Comparison of ENCODE assay signal across 8 cellular contexts in genomic region chr19:9768175-9769112, GRCh38. TPM values are rescaled to one million over a fixed set of nuclear protein-coding genes. Genes with fewer than 3 reads are reported as not detected.
DNase-seq lines count a peak whose midpoint lies in the region; ATAC-seq and TF ChIP-seq lines count a peak whose summit lies in the region.

TSS of gene ZNF846 (minus strand) at chr19:9768738. CDS start at chr19:9764950, 3,788 bp downstream.

- H3K9ac ChIP-seq in mammary epithelial cell (ENCODE audit: insufficient read depth, low read length) (peak within 1 kb of the TSS; percentile 86), skeletal muscle tissue (ENCODE audit: low read depth in 1 of 3, low read length in 3 of 3) (peak within 1 kb of the TSS; percentile 87 to 94 (median 92))

- in situ Hi-C loops in mammary epithelial cell (cut with MboI; ENCODE audit: low sequenced_read_pairs in 2 of 2), result no loop called here

- WGBS in mammary epithelial cell (ENCODE audit: low coverage, missing lambda C conversion rate), result 1% methylated on average over 26 of the region's 65 CpGs

- H3K4me2 ChIP-seq in mammary epithelial cell (ENCODE audit: insufficient read depth, low read depth, low read length), result peak within 1 kb of the TSS; percentile 83

- H3K4me1 ChIP-seq in A673 (ENCODE audit: insufficient read depth, low read length, poor library complexity, severe bottlenecking), result peaks cover 6% of the 10 kb centered on the region
- peaks cover 3% of the 10 kb centered on the region for H3K4me1 ChIP-seq in mammary epithelial cell (ENCODE audit: insufficient read depth, low read length)
- peaks cover 11 to 12% (median 12%) of the 10 kb centered on the region in 3 donors for H3K4me1 ChIP-seq in skeletal muscle tissue (ENCODE audit: control insufficient read depth in 3 of 3, insufficient read depth in 3 of 3, low read length in 3 of 3)

- peak within 1 kb of the TSS; percentile 98 for H2AFZ ChIP-seq in mammary epithelial cell (ENCODE audit: low read depth, low read length)

- H3K36me3 ChIP-seq in A673 (ENCODE audit: insufficient read depth, low read length, poor library complexity, severe bottlenecking) (no peaks in the 10 kb centered on the region), WERI-Rb-1 (peaks cover 12% of the 10 kb centered on the region), mammary epithelial cell (ENCODE audit: insufficient read depth, low read length) (no peaks in the 10 kb centered on the region), skeletal muscle tissue (ENCODE audit: control insufficient read depth in 3 of 3, insufficient read depth in 3 of 3, low read length in 3 of 3) (peaks cover 0 to 5% (median 4%) of the 10 kb centered on the region in 3 donors)

- DNase-seq in A673 (ENCODE audit: low spot score), result peak; percentile 97
- DNase-seq in NCI-H2171 treated with DMSO at 0.1 percent for 48 hours (lab: John Stamatoyannopoulos, UW), result peak; percentile 94
- DNase-seq in WERI-Rb-1, result peak; percentile 98
- DNase-seq in mammary epithelial cell, result peak; percentile 95

- H3K4me3 ChIP-seq in A673 (ENCODE audit: low read depth, low read length, poor library complexity, severe bottlenecking), result peak within 1 kb of the TSS; percentile 62
- peak within 1 kb of the TSS; percentile 65 for H3K4me3 ChIP-seq in WERI-Rb-1 (ENCODE audit: low read depth, low read length)
- peak within 1 kb of the TSS; percentile 65 to 87 (median 80) for H3K4me3 ChIP-seq in mammary epithelial cell (replicated peaks in 1 of 3; ENCODE audit: insufficient read depth in 1 of 3, low read depth in 2 of 3, low read length in 3 of 3)
- H3K4me3 ChIP-seq in iPS-18c (ENCODE audit: insufficient read depth, low read depth, low read length), result peak within 1 kb of the TSS; percentile 67
- peak within 1 kb of the TSS; percentile 96 to 99 (median 97) for H3K4me3 ChIP-seq in skeletal muscle tissue (ENCODE audit: low read length in 3 of 3)

- ATAC-seq in GM18861 (IDR thresholded peaks at IDR 0.05; ENCODE audit: unreplicated experiment) (peak; percentile 94), HG03097 (IDR thresholded peaks at IDR 0.05; ENCODE audit: low FRiP score, unreplicated experiment) (peak; percentile 98)

- no peaks in the 10 kb centered on the region for H4K20me1 ChIP-seq in mammary epithelial cell (ENCODE audit: insufficient read depth, low read length)

- POLR2A ChIA-PET in A673 (lab: Charles Lee; ENCODE audit: low non-redundant PET), result no interaction called here

- no peaks in the 10 kb centered on the region for H3K27me3 ChIP-seq in A673 (replicated peaks; ENCODE audit: insufficient read depth, low read depth, low read length, poor library complexity)
- no peaks in the 10 kb centered on the region for H3K27me3 ChIP-seq in WERI-Rb-1 (ENCODE audit: insufficient read depth, low read depth, severe bottlenecking)
- no peaks in the 10 kb centered on the region for H3K27me3 ChIP-seq in mammary epithelial cell (ENCODE audit: insufficient read depth, low read length)
- no peaks in the 10 kb centered on the region for H3K27me3 ChIP-seq in skeletal muscle tissue (ENCODE audit: control insufficient read depth in 3 of 3, insufficient read depth in 3 of 3, low read length in 3 of 3)

- CTCF ChIA-PET in A673 (lab: Charles Lee) (no interaction called here), mammary epithelial cell (lab: Charles Lee; ENCODE audit: low non-redundant PET) (interaction anchor here (0.6 kb wide), 1 partner anchor 15 kb away, joined by 3 read pairs; no protein-coding TSS in a partner anchor)

- H3K79me2 ChIP-seq in mammary epithelial cell (ENCODE audit: insufficient read depth, low read length), result peaks cover 5% of the 10 kb centered on the region

- dilution Hi-C loops in mammary epithelial cell (cut with HindIII; ENCODE audit: low sequenced_read_pairs), result no loop called here

- H3K9me3 ChIP-seq in A673 (ENCODE audit: low read depth, low read length, poor library complexity, severe bottlenecking), result no peaks in the 10 kb centered on the region
- H3K9me3 ChIP-seq in WERI-Rb-1 (ENCODE audit: severe bottlenecking), result no peaks in the 10 kb centered on the region
- peaks cover 4% of the 10 kb centered on the region for H3K9me3 ChIP-seq in mammary epithelial cell (replicated peaks; ENCODE audit: insufficient read depth, low read length)
- no peaks in the 10 kb centered on the region for H3K9me3 ChIP-seq in iPS-18c (ENCODE audit: control insufficient read depth, insufficient read depth, low read length)
- no peaks in the 10 kb centered on the region for H3K9me3 ChIP-seq in skeletal muscle tissue (ENCODE audit: control insufficient read depth in 3 of 3, low read length in 3 of 3)

- BruUV-seq in A673 (replicated peaks; lab: Mats Ljungman, UMichigan) (no TSS peak), mammary epithelial cell (replicated peaks; lab: Mats Ljungman, UMichigan) (TSS peak; percentile 57)

- H3K27ac ChIP-seq in A673 (ENCODE audit: low read depth, low read length, poor library complexity, severe bottlenecking), result peak within 1 kb of the TSS; percentile 83
- peak within 1 kb of the TSS; percentile 93 for H3K27ac ChIP-seq in WERI-Rb-1
- peak within 1 kb of the TSS; percentile 84 for H3K27ac ChIP-seq in mammary epithelial cell (ENCODE audit: insufficient read depth, low read depth, low read length)
- peak within 1 kb of the TSS; percentile 87 for H3K27ac ChIP-seq in skeletal muscle tissue (ENCODE audit: low read depth, low read length)

- intact Hi-C loops in A673 (cut with micrococcal nuclease; ENCODE audit: unreplicated experiment), result no loop called here
- intact Hi-C loops in mammary epithelial cell (cut with micrococcal nuclease), result loop anchor here (1.0 to 2.0 kb wide), 2 partner anchors 16 to 94 kb away; no protein-coding TSS in a partner anchor

- TF ChIP-seq CTCF in A673 (conservative IDR thresholded peaks at IDR 0.05; ENCODE audit: low read depth, low read length) (no peak), WERI-Rb-1 (IDR thresholded peaks at IDR 0.05; ENCODE audit: low read depth, low read length) (no peak), mammary epithelial cell (conservative IDR thresholded peaks at IDR 0.05 in 1 of 2, IDR thresholded peaks at IDR 0.05 in 1 of 2; ENCODE audit: extremely low read depth in 1 of 2, insufficient read depth in 1 of 2, low read depth in 1 of 2, low read length in 2 of 2) (no peak)

RNA-seq across cellular contexts. Expression of gene ZNF846, which starts in this region (rescaled TPM):
- total RNA-seq in A673 (2021), result 3.9 and 7.7 TPM in 2 replicates
- total RNA-seq in mammary epithelial cell, result 10 to 100 TPM; 10.1 to 13.0 TPM
- polyA plus RNA-seq in mammary epithelial cell, result 2.5 TPM
- polyA minus RNA-seq in mammary epithelial cell, result 1.3 TPM
- 15.1 TPM for total RNA-seq in skeletal muscle tissue

Comparison
In these comparisons a context has a peak if more than half of its experiments do, and no peak if none do; other contexts are left out.
1. Peak in every context shown above with its lines: DNase-seq, ATAC-seq, H3K4me3 ChIP-seq and H3K27ac ChIP-seq.